17 cellular contexts compared by ENCODE assay signal in the genomic region with DNA sequence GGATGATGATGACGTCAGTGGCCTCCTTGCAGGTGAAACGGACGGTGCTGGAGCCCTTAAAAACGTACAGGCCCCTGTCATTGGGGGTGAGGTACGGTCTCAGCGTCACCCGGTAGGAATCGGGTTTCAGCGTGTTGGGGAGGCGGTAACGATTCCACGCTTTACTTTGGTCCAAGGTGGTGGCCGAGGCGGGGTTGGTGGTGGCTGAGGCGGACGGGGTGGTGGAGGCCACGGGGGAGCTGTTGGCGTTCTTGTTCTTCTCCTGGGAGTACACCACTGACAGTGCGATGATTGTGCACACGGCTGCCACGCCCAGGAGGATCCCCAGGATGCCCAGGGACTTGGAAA. TPM values are rescaled to one million over a fixed set of nuclear protein-coding genes. Genes with fewer than 3 reads are reported as not detected.
A peak's percentile ranks its signal among the peaks of the same experiment; 100 is the strongest.
DNase-seq lines count a peak whose midpoint lies in the region; ATAC-seq, FAIRE-seq and TF ChIP-seq lines count a peak whose summit lies in the region.
"Had no signal": no experiment of that assay in that cellular context is flagged by ENCODE, and none has a peak within 500 bp of the region (broad histone marks: within the 10 kb centered on the region; RNA-seq: fewer than 3 reads in every experiment).

No MANE protein-coding gene starts in this region.

- peaks cover 23% of the 10 kb centered on the region for H3K4me1 Mint-ChIP-seq in nephron

- TSS peak; percentile 48 for BruUV-seq in endothelial cell of umbilical vein (replicated peaks; lab: Mats Ljungman, UMichigan)

- intact Hi-C loops in endothelial cell of umbilical vein (cut with micrococcal nuclease): no loop called here
- intact Hi-C loops in stomach (cut with DNase I; ENCODE audit: low total_unique reads): no loop called here
- intact Hi-C loops in esophagus squamous epithelium (cut with DNase I): no loop called here

- H3K27ac Mint-ChIP-seq in nephron: peak overlapping the region; percentile 82 to 90 (median 86)

- CTCF ChIA-PET in endothelial cell of umbilical vein (lab: Charles Lee): interaction anchor here (1.6 kb wide), 1 partner anchor 45 kb away, joined by 7 read pairs; no protein-coding TSS in a partner anchor

- TF ChIP-seq POLR2A in Peyer's patch (IDR thresholded peaks at IDR 0.05) (no peak), endothelial cell of umbilical vein (IDR thresholded peaks at IDR 0.05; ENCODE audit: low read depth, low read length) (no peak), stomach (IDR thresholded peaks at IDR 0.05) (no peak), esophagus squamous epithelium (IDR thresholded peaks at IDR 0.05) (no peak)

- DNase-seq in COLO668 (lab: John Stamatoyannopoulos, UW; ENCODE audit: unreplicated experiment): peak; percentile 52
- no peak for DNase-seq in Peyer's patch
- no peak for DNase-seq in endothelial cell of umbilical vein (ENCODE audit: low read depth, low spot score)
- DNase-seq in stomach: no peak
- DNase-seq in esophagus squamous epithelium (lab: John Stamatoyannopoulos, UW): no peak
- DNase-seq in NCI-H69 (lab: John Stamatoyannopoulos, UW): no peak
- DNase-seq: DND-41, NCI-H187, NCI-H446, NCI-H748 treated with DMSO at 0.1 percent for 48 hours had no signal

- H3K27ac ChIP-seq in Peyer's patch (peak overlapping the region in 3 of 4 donors; percentile 67 to 92 (median 89)), endothelial cell of umbilical vein (ENCODE audit: insufficient read depth, low read depth, low read length) (no peak overlapping the region), stomach (no peak overlapping the region), esophagus squamous epithelium (no peak overlapping the region)
- H3K27ac ChIP-seq: BLaER1 treated with 17β-estradiol and CSF1 and Interleukin-3, amounts not matched to agents 10 nM and 100 nM had no signal

- POLR2A ChIA-PET in endothelial cell of umbilical vein (lab: Charles Lee): no interaction called here

- no peaks in the 10 kb centered on the region for H3K9me3 Mint-ChIP-seq in nephron

- H3K9me1 ChIP-seq in endothelial cell of umbilical vein (replicated peaks; ENCODE audit: control insufficient read depth, extremely low read depth, insufficient read depth, low read length): no peaks in the 10 kb centered on the region

- TF ChIP-seq EP300 in stomach (IDR thresholded peaks at IDR 0.05): no peak

- H3K4me3 ChIP-seq in Peyer's patch (peak overlapping the region in 3 of 4 donors; percentile 30 to 73 (median 58)), endothelial cell of umbilical vein (replicated peaks in 1 of 3; ENCODE audit: insufficient read depth in 1 of 3, low read depth in 1 of 3, low read length in 3 of 3) (no peak overlapping the region), stomach (no peak overlapping the region), esophagus squamous epithelium (no peak overlapping the region)
- H3K4me3 ChIP-seq: BLaER1 treated with 17β-estradiol and CSF1 and Interleukin-3, amounts not matched to agents 10 nM and 100 nM had no signal

- no peak overlapping the region for H2AFZ ChIP-seq in endothelial cell of umbilical vein (ENCODE audit: low read depth, low read length)

- H3K9me3 ChIP-seq in Peyer's patch (no peaks in the 10 kb centered on the region), endothelial cell of umbilical vein (replicated peaks; ENCODE audit: control insufficient read depth, insufficient read depth, low read length) (no peaks in the 10 kb centered on the region), stomach (no peaks in the 10 kb centered on the region), esophagus squamous epithelium (no peaks in the 10 kb centered on the region)
- H3K9me3 ChIP-seq: BLaER1 treated with 17β-estradiol and CSF1 and Interleukin-3, amounts not matched to agents 10 nM and 100 nM had no signal

- H3K9ac ChIP-seq in endothelial cell of umbilical vein (replicated peaks; ENCODE audit: extremely low read depth, insufficient read depth, low read length): no peak overlapping the region
- H3K9ac ChIP-seq: BLaER1 treated with 17β-estradiol and CSF1 and Interleukin-3, amounts not matched to agents 10 nM and 100 nM had no signal

- FAIRE-seq in endothelial cell of umbilical vein (lab: Jason Lieb, UNC): no peak
- FAIRE-seq: A204.1, G401.6, GM18507 had no signal

- H3K36me3 ChIP-seq in Peyer's patch (peaks cover 0 to 41% (median 0%) of the 10 kb centered on the region in 3 donors), endothelial cell of umbilical vein (ENCODE audit: control insufficient read depth in 2 of 2, extremely low read depth in 1 of 2, insufficient read depth in 2 of 2, low read length in 2 of 2) (peaks cover 18 to 32% of the 10 kb centered on the region in 2 experiments), stomach (peaks cover 0 to 23% (median 5%) of the 10 kb centered on the region in 4 donors), esophagus squamous epithelium (no peaks in the 10 kb centered on the region)

- peaks cover 54% of the 10 kb centered on the region for H3K79me2 ChIP-seq in endothelial cell of umbilical vein (ENCODE audit: control insufficient read depth, insufficient read depth, low read length)

- TF ChIP-seq CTCF in Peyer's patch (IDR thresholded peaks at IDR 0.05): no peak
- TF ChIP-seq CTCF in endothelial cell of umbilical vein (IDR thresholded peaks at IDR 0.05; ENCODE audit: extremely low read depth in 1 of 2, insufficient read depth in 1 of 2, low read depth in 1 of 2, low read length in 2 of 2): no peak
- TF ChIP-seq CTCF in nephron (IDR thresholded peaks at IDR 0.05; ENCODE audit: unreplicated experiment in 3 of 3): no peak
- no peak for TF ChIP-seq CTCF in stomach (IDR thresholded peaks at IDR 0.05)
- no peak for TF ChIP-seq CTCF in esophagus squamous epithelium (IDR thresholded peaks at IDR 0.05)

- peaks cover 0 to 10% (median 0%) of the 10 kb centered on the region in 4 donors for H3K4me1 ChIP-seq in Peyer's patch
- peaks cover 32% of the 10 kb centered on the region for H3K4me1 ChIP-seq in endothelial cell of umbilical vein (ENCODE audit: control insufficient read depth, extremely low read depth, insufficient read depth, low read length)
- H3K4me1 ChIP-seq in stomach: peaks cover 0 to 18% (median 9%) of the 10 kb centered on the region in 4 donors
- peaks cover 5 to 21% (median 7%) of the 10 kb centered on the region in 3 donors for H3K4me1 ChIP-seq in esophagus squamous epithelium

- H3K27me3 Mint-ChIP-seq in nephron (ENCODE audit: low read depth): peaks cover 14% of the 10 kb centered on the region

- no peaks in the 10 kb centered on the region for H3K27me3 ChIP-seq in Peyer's patch
- no peaks in the 10 kb centered on the region for H3K27me3 ChIP-seq in endothelial cell of umbilical vein (ENCODE audit: control insufficient read depth in 2 of 2, insufficient read depth in 2 of 2, low read length in 2 of 2)
- peaks cover 0 to 12% (median 0%) of the 10 kb centered on the region in 3 donors for H3K27me3 ChIP-seq in stomach
- H3K27me3 ChIP-seq in esophagus squamous epithelium: peaks cover 0 to 6% (median 0%) of the 10 kb centered on the region in 4 donors
- H3K27me3 ChIP-seq: BLaER1 treated with 17β-estradiol and CSF1 and Interleukin-3, amounts not matched to agents 10 nM and 100 nM had no signal

- ATAC-seq in GM19397 (IDR thresholded peaks at IDR 0.05; ENCODE audit: unreplicated experiment): no peak

- H4K20me1 ChIP-seq in endothelial cell of umbilical vein (replicated peaks; ENCODE audit: control insufficient read depth, extremely low read depth, insufficient read depth, low read length): no peaks in the 10 kb centered on the region

- dilution Hi-C loops in endothelial cell of umbilical vein (cut with MboI; ENCODE audit: extremely low pct_ligation_motif_present, low sequenced_read_pairs): no loop called here

- no peak overlapping the region for H3K4me2 ChIP-seq in endothelial cell of umbilical vein (ENCODE audit: insufficient read depth, low read length)
- H3K4me2 ChIP-seq: BLaER1 treated with 17β-estradiol and CSF1 and Interleukin-3, amounts not matched to agents 10 nM and 100 nM had no signal

- no peak overlapping the region for H3K4me3 Mint-ChIP-seq in nephron

- 76 to 95% (median 87%) methylated on average over 12 to 21 of the region's 21 CpGs for WGBS in stomach, 5 donors
- 83 to 96% methylated on average over 10 to 18 of the region's 21 CpGs for WGBS in esophagus squamous epithelium, 2 donors

- H3K36me3 Mint-ChIP-seq in nephron (ENCODE audit: low read depth): no peaks in the 10 kb centered on the region

RNA-seq across cellular contexts. Expression of a gene that starts 8.5 kb away (rescaled TPM):
- total RNA-seq in Peyer's patch (1,000 to 10,000 TPM in 3 of 4 donors, 100 to 1,000 TPM in 1; 295 to 7,069 (median 4,830) TPM), endothelial cell of umbilical vein (199 and 221 TPM in 2 replicates), stomach (10 to 100 TPM in 2 of 5 donors, 1 to 10 TPM in 2, under 1 TPM in 1; 0.89 to 41.7 (median 5.2) TPM), esophagus squamous epithelium (10 to 100 TPM in 1 of 4 donors, 1 to 10 TPM in 3; 1.1 to 10.3 (median 3.4) TPM)
- polyA plus RNA-seq in endothelial cell of umbilical vein (177 and 190 TPM in 2 replicates), stomach (1 to 10 TPM; 1.9 to 7.2 (median 5.7) TPM)
- polyA plus RNA-seq in endothelial cell of umbilical vein (2011; cell fraction: cytosol; rRNA removed): 189 and 193 TPM in 2 replicates
- polyA plus RNA-seq in endothelial cell of umbilical vein (2011; cell fraction: nucleus; rRNA removed): 268 and 281 TPM in 2 replicates
- polyA plus RNA-seq in endothelial cell of umbilical vein (2012): 227 and 501 TPM in 2 replicates
- 193 and 209 TPM in 2 replicates for polyA minus RNA-seq in endothelial cell of umbilical vein
- not detected for polyA minus RNA-seq in endothelial cell of umbilical vein (2011; cell fraction: cytosol; rRNA and poly(A)+ RNA removed)
- 83.8 and 94.2 TPM in 2 replicates for polyA minus RNA-seq in endothelial cell of umbilical vein (2011; cell fraction: nucleus; rRNA and poly(A)+ RNA removed)

RNA-seq across cellular contexts. Expression of a gene that starts 30.1 kb away (rescaled TPM):
- total RNA-seq in Peyer's patch (not detected), endothelial cell of umbilical vein (0.42 TPM in 1 of 2 replicates, not detected in the other), stomach (not detected), esophagus squamous epithelium (1 to 10 TPM in 1 of 4 donors, under 1 TPM in 2, not detected in 1; 0.59 to 2.4 (median 0.83) TPM)
- polyA plus RNA-seq in endothelial cell of umbilical vein (0.21 and 0.43 TPM in 2 replicates), stomach (under 1 TPM in 2 of 3 donors, not detected in 1; 0.43 to 0.56 TPM)
- polyA plus RNA-seq in endothelial cell of umbilical vein (2011; cell fraction: cytosol; rRNA removed): 0.14 and 0.22 TPM in 2 replicates
- polyA plus RNA-seq in endothelial cell of umbilical vein (2011; cell fraction: nucleus; rRNA removed): not detected in 2 replicates
- 0.27 and 0.64 TPM in 2 replicates for polyA plus RNA-seq in endothelial cell of umbilical vein (2012)
- not detected in 2 replicates for polyA minus RNA-seq in endothelial cell of umbilical vein
- polyA minus RNA-seq in endothelial cell of umbilical vein (2011; cell fraction: cytosol; rRNA and poly(A)+ RNA removed): not detected
- polyA minus RNA-seq in endothelial cell of umbilical vein (2011; cell fraction: nucleus; rRNA and poly(A)+ RNA removed): not detected in 2 replicates
- total RNA-seq: H4 had no signal

RNA-seq across cellular contexts. Expression of a gene that starts 55.1 kb away (rescaled TPM):
- total RNA-seq in Peyer's patch (1 to 10 TPM in 2 of 4 donors, under 1 TPM in 1, not detected in 1; 0.95 to 6.6 (median 1.6) TPM), endothelial cell of umbilical vein (1.0 and 1.7 TPM in 2 replicates), stomach (10 to 100 TPM in 1 of 5 donors, 1 to 10 TPM in 2, under 1 TPM in 1, not detected in 1; 0.58 to 60.5 (median 2.6) TPM), esophagus squamous epithelium (under 1 TPM in 2 of 4 donors, not detected in 2; 0.23 to 0.42 TPM)
- polyA plus RNA-seq in endothelial cell of umbilical vein (0.68 and 1.0 TPM in 2 replicates), stomach (1 to 10 TPM; 1.2 to 1.7 (median 1.3) TPM)
- 0.21 and 0.35 TPM in 2 replicates for polyA plus RNA-seq in endothelial cell of umbilical vein (2011; cell fraction: cytosol; rRNA removed)
- 0.08 and 0.22 TPM in 2 replicates for polyA plus RNA-seq in endothelial cell of umbilical vein (2011; cell fraction: nucleus; rRNA removed)
- polyA plus RNA-seq in endothelial cell of umbilical vein (2012): 1.00 and 1.3 TPM in 2 replicates
- polyA minus RNA-seq in endothelial cell of umbilical vein: not detected in 2 replicates
- 4.2 TPM for polyA minus RNA-seq in endothelial cell of umbilical vein (2011; cell fraction: cytosol; rRNA and poly(A)+ RNA removed)
- 0.24 and 0.53 TPM in 2 replicates for polyA minus RNA-seq in endothelial cell of umbilical vein (2011; cell fraction: nucleus; rRNA and poly(A)+ RNA removed)
- total RNA-seq: H4 had no signal

Comparison
In these comparisons a context has a peak if more than half of its experiments do, and no peak if none do; other contexts are left out.
1. H3K27ac ChIP-seq: peak in Peyer's patch (3 of 4); none in endothelial cell of umbilical vein (single experiment), stomach (0 of 5) and esophagus squamous epithelium (0 of 4).
2. H3K4me3 ChIP-seq: peak in Peyer's patch (3 of 4); none in endothelial cell of umbilical vein (0 of 3), stomach (0 of 4) and esophagus squamous epithelium (0 of 4).